ENCODE assay signal across 20 cellular contexts in the genomic region with DNA sequence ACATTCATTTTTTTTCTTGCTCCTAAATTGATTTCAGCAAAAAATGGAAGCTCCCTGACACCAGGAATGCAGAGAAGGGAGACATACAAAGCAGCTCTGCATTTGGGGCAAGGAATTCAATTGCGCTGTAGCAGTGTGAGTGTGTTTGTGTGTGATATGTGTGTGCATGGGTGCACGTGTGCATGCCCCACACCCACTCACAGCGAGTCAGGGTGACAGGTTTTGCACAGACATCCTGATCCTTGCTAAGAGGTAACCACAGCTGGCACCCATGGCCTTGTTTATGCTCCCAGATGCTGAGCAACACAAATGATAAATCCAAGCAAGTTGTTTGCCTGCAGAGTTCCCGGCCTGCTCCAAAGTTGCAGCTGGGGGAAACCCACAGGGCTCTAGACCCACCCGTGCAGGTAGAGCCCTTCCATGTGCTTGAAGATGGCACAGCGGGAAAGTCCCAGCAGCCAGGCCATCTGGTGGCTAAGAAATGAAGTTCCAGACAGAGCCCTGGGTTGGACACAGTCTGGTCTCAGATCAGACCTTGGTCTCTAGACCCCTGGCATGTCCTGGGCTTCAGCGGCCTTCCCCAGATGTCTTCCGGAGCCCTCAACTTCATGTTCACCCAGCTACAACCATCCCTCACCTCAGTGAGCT. TPM values are rescaled to one million over a fixed set of nuclear protein-coding genes. Genes with fewer than 3 reads are reported as not detected.
DNase-seq lines count a peak whose midpoint lies in the region; ATAC-seq and TF ChIP-seq lines count a peak whose summit lies in the region.
"Had no signal": no experiment of that assay in that cellular context is flagged by ENCODE, and none has a peak within 500 bp of the region (broad histone marks: within the 10 kb centered on the region; RNA-seq: fewer than 3 reads in every experiment).

No MANE protein-coding gene starts in this region.

- H3K4me1 ChIP-seq in foreskin keratinocyte (peaks cover 10% of the 10 kb centered on the region), urinary bladder (ENCODE audit: insufficient read depth) (no peaks in the 10 kb centered on the region)
- H3K4me1 ChIP-seq: adrenal gland, Caco-2 had no signal

- TF ChIP-seq CTCF in RWPE1 (conservative IDR thresholded peaks at IDR 0.05; ENCODE audit: low read depth) (no peak), foreskin keratinocyte (conservative IDR thresholded peaks at IDR 0.05) (peak; percentile 14), lower leg skin (IDR thresholded peaks at IDR 0.05) (no peak)

- POLR2A ChIA-PET in RWPE1 (lab: Yijun Ruan, JAX; ENCODE audit: low non-redundant PET) = no interaction called here

- intact Hi-C loops in activated naive CD4-positive, alpha-beta T cell treated with anti-CD3 and anti-CD28 coated beads for 36 hours (cut with micrococcal nuclease) = no loop called here
- intact Hi-C loops in lower leg skin (cut with DNase I; ENCODE audit: low total_unique reads) = no loop called here

- H3K27ac ChIP-seq in RWPE1 (peak overlapping the region; percentile 64), foreskin keratinocyte (no peak overlapping the region), urinary bladder (ENCODE audit: low read depth) (peak overlapping the region; percentile 61)
- H3K27ac ChIP-seq: adrenal gland had no signal

- TF ChIP-seq POLR2A in lower leg skin (IDR thresholded peaks at IDR 0.05) = no peak

- ATAC-seq in foreskin keratinocyte (peak; percentile 31), GM21381 (IDR thresholded peaks at IDR 0.05; ENCODE audit: unreplicated experiment) (no peak)
- no peak for ATAC-seq in stimulated activated naive CD8-positive, alpha-beta T cell treated with anti-CD3 and anti-CD28 coated beads, Interleukin-15, amount 100 ng/mL, for 72 hours
- ATAC-seq: activated CD8-positive, alpha-beta T cell treated with anti-CD3 and anti-CD28 coated beads, Interleukin-2, amount 10 ng/mL, durations not matched to agents 7 days and 5 days; natural killer cell had no signal

- H3K36me3 ChIP-seq in urinary bladder (ENCODE audit: insufficient read depth) = no peaks in the 10 kb centered on the region
- H3K36me3 ChIP-seq: adrenal gland, gastrocnemius medialis had no signal

- no peaks in the 10 kb centered on the region for H3K36me3 Mint-ChIP-seq in activated naive CD4-positive, alpha-beta T cell treated with anti-CD3 and anti-CD28 coated beads for 36 hours (ENCODE audit: low read depth)
- H3K36me3 Mint-ChIP-seq: natural killer cell had no signal

- H3K27me3 Mint-ChIP-seq in activated naive CD4-positive, alpha-beta T cell treated with anti-CD3 and anti-CD28 coated beads for 36 hours (ENCODE audit: low read depth) = no peaks in the 10 kb centered on the region
- peaks cover 22% of the 10 kb centered on the region for H3K27me3 Mint-ChIP-seq in stimulated activated naive CD8-positive, alpha-beta T cell treated with anti-CD3 and anti-CD28 coated beads, Interleukin-15, amount 100 ng/mL, for 72 hours

- CTCF ChIA-PET in activated naive CD4-positive, alpha-beta T cell treated with anti-CD3 and anti-CD28 coated beads for 36 hours (lab: Charles Lee) = interaction anchor here (0.6 to 1.2 kb wide), 4 partner anchors 13 to 61 kb away, joined by 3 to 5 read pairs (median 3); no protein-coding TSS in a partner anchor
- CTCF ChIA-PET in RWPE1 (lab: Yijun Ruan, JAX) = interaction anchor here (0.5 to 0.6 kb wide), 3 partner anchors 25 to 1448 kb away, joined by 3 to 4 read pairs (median 4); a partner anchor contains a TSS

- H3K4me3 Mint-ChIP-seq in activated naive CD4-positive, alpha-beta T cell treated with anti-CD3 and anti-CD28 coated beads for 36 hours = no peak overlapping the region
- H3K4me3 Mint-ChIP-seq in stimulated activated naive CD8-positive, alpha-beta T cell treated with anti-CD3 and anti-CD28 coated beads, Interleukin-15, amount 100 ng/mL, for 72 hours = no peak overlapping the region
- H3K4me3 Mint-ChIP-seq: activated CD8-positive, alpha-beta T cell treated with anti-CD3 and anti-CD28 coated beads, Interleukin-2, amount 10 ng/mL, durations not matched to agents 7 days and 5 days; natural killer cell had no signal

- WGBS in urinary bladder = 74% methylated on average over 8 of the region's 8 CpGs
- 61 to 79% methylated on average over 8 of the region's 8 CpGs for WGBS in lower leg skin, 2 donors

- H3K9me3 Mint-ChIP-seq in activated naive CD4-positive, alpha-beta T cell treated with anti-CD3 and anti-CD28 coated beads for 36 hours = no peaks in the 10 kb centered on the region
- no peaks in the 10 kb centered on the region for H3K9me3 Mint-ChIP-seq in stimulated activated naive CD8-positive, alpha-beta T cell treated with anti-CD3 and anti-CD28 coated beads, Interleukin-15, amount 100 ng/mL, for 72 hours
- H3K9me3 Mint-ChIP-seq: natural killer cell had no signal

- peak; percentile 17 for DNase-seq in activated naive CD4-positive, alpha-beta T cell treated with anti-CD3 and anti-CD28 coated beads for 36 hours
- DNase-seq in activated naive CD4-positive, alpha-beta T cell (lab: John Stamatoyannopoulos, UW) = no peak
- DNase-seq in RWPE1 (ENCODE audit: low spot score) (no peak), foreskin keratinocyte (no peak), lower leg skin (ENCODE audit: low spot score in 2 of 2) (no peak)
- DNase-seq in stimulated activated naive CD8-positive, alpha-beta T cell treated with anti-CD3 and anti-CD28 coated beads, Interleukin-15, amount 100 ng/mL, for 72 hours = no peak
- DNase-seq: ACHN; activated CD8-positive, alpha-beta T cell treated with anti-CD3 and anti-CD28 coated beads, Interleukin-2, amount 10 ng/mL, durations not matched to agents 7 days and 5 days; adrenal gland; central memory CD4-positive, alpha-beta T cell; GF-D8; MM.1S; natural killer cell; NCI-H2029 treated with DMSO at 0.1 percent for 48 hours had no signal

- H3K4me3 ChIP-seq in urinary bladder (ENCODE audit: low read depth, low read length) = no peak overlapping the region
- H3K4me3 ChIP-seq in lower leg skin (ENCODE audit: low read depth, poor library complexity, severe bottlenecking) = no peak overlapping the region
- H3K4me3 ChIP-seq: adrenal gland, gastrocnemius medialis, lung had no signal

- no peak overlapping the region for H3K27ac Mint-ChIP-seq in activated naive CD4-positive, alpha-beta T cell treated with anti-CD3 and anti-CD28 coated beads for 36 hours
- H3K27ac Mint-ChIP-seq in stimulated activated naive CD8-positive, alpha-beta T cell treated with anti-CD3 and anti-CD28 coated beads, Interleukin-15, amount 100 ng/mL, for 72 hours = no peak overlapping the region
- H3K27ac Mint-ChIP-seq: activated CD8-positive, alpha-beta T cell treated with anti-CD3 and anti-CD28 coated beads, Interleukin-2, amount 10 ng/mL, durations not matched to agents 7 days and 5 days; natural killer cell had no signal

- H3K27me3 ChIP-seq in foreskin keratinocyte = peaks cover 11% of the 10 kb centered on the region
- H3K27me3 ChIP-seq: adrenal gland, gastrocnemius medialis had no signal

- peaks cover 15% of the 10 kb centered on the region for H3K4me1 Mint-ChIP-seq in activated naive CD4-positive, alpha-beta T cell treated with anti-CD3 and anti-CD28 coated beads for 36 hours (ENCODE audit: low read depth)
- H3K4me1 Mint-ChIP-seq in stimulated activated naive CD8-positive, alpha-beta T cell treated with anti-CD3 and anti-CD28 coated beads, Interleukin-15, amount 100 ng/mL, for 72 hours = peaks cover 7% of the 10 kb centered on the region
- H3K4me1 Mint-ChIP-seq: natural killer cell had no signal

RNA-seq across cellular contexts. Expression of a gene that starts 25.8 kb away (rescaled TPM):
- under 1 TPM; 0.10 TPM for total RNA-seq in activated naive CD4-positive, alpha-beta T cell treated with anti-CD3 and anti-CD28 coated beads for 36 hours
- 16.7 and 20.7 TPM in 2 replicates for total RNA-seq in foreskin keratinocyte
- polyA plus RNA-seq in foreskin keratinocyte = 5.6 and 7.9 TPM in 2 replicates
- 10.5 TPM for total RNA-seq in urinary bladder
- polyA plus RNA-seq in urinary bladder = 30.5 TPM
- total RNA-seq in lower leg skin = 10 to 100 TPM in 2 of 4 donors, 1 to 10 TPM in 2; 8.3 to 14.8 (median 9.4) TPM
- total RNA-seq: activated CD8-positive, alpha-beta T cell treated with anti-CD3 and anti-CD28 coated beads, Interleukin-2, amount 10 ng/mL, durations not matched to agents 7 days and 5 days; natural killer cell; pulmonary artery endothelial cell had no signal

Comparison
In these comparisons a context has a peak if more than half of its experiments do, and no peak if none do; other contexts are left out.
1. RNA of a gene that starts 25.8 kb away (total RNA-seq): 16.7 to 20.7 TPM in foreskin keratinocyte, 10.5 TPM in urinary bladder (single experiment) and 8.3 to 14.8 TPM in lower leg skin; 0.10 TPM in activated naive CD4-positive, alpha-beta T cell treated with anti-CD3 and anti-CD28 coated beads for 36 hours; every median in the first group is over 4 times any median in the second.